In the genomic region with DNA sequence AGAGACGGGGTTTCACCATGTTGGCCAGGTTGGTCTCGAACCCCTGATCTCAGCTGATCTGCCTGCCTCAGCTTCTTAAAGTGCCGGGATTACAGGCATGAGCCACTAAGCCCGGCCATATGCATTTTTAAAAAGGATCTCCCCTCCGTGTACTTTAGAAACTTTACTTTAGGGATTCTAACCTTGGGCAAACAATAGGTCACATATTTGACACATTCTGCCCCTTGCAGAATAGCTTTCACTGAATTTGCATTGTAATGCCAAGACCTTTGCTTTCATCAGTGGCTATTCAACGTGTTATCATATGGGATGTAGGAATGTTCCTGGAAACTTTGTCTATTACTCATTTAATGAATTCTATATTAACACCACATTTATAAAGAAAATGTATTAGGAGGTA, we compare ENCODE assay signal across 32 cellular contexts.
"Had no signal": no experiment of that assay in that cellular context is flagged by ENCODE, and none has a peak within 500 bp of the region (broad histone marks: within the 10 kb centered on the region; RNA-seq: fewer than 3 reads in every experiment).

No MANE protein-coding gene starts in this region.

- H3K27me3 ChIP-seq: ascending aorta, cardiac muscle cell had no signal

- H3K36me3 ChIP-seq: ascending aorta, cardiac muscle cell, WERI-Rb-1 had no signal

- ATAC-seq: activated CD4-positive, alpha-beta T cell treated with anti-CD3 and anti-CD28 coated beads for 36 hours; activated CD4-positive, CD25-positive, alpha-beta regulatory T cell treated with anti-CD3 and anti-CD28 coated beads, Interleukin-2, amount 50 U/mL, for 24 hours; activated CD8-positive, alpha-beta memory T cell treated with anti-CD3 and anti-CD28 coated beads, Interleukin-2, amount 10 ng/mL, durations not matched to agents 7 days and 5 days; activated CD8-positive, alpha-beta T cell treated with anti-CD3 and anti-CD28 coated beads, Interleukin-2, amount 10 ng/mL, durations not matched to agents 7 days and 5 days; activated naive CD8-positive, alpha-beta T cell treated with anti-CD3 and anti-CD28 coated beads, Interleukin-2, amount 50 U/mL, for 24 hours; WTC11 had no signal

- H3K27ac ChIP-seq: ascending aorta, cardiac muscle cell, WERI-Rb-1 had no signal

- DNase-seq: activated CD4-positive, alpha-beta memory T cell treated with anti-CD3 and anti-CD28 coated beads, Interleukin-2, amount 10 ng/mL, durations not matched to agents 7 days and 5 days; activated CD4-positive, alpha-beta T cell treated with anti-CD3 and anti-CD28 coated beads for 1 hour; activated CD4-positive, alpha-beta T cell treated with anti-CD3 and anti-CD28 coated beads for 36 hours; activated CD4-positive, alpha-beta T cell treated with anti-CD3 and anti-CD28 coated beads for 48 hours; activated CD4-positive, alpha-beta T cell treated with anti-CD3 and anti-CD28 coated beads, Interleukin-2, amount 10 ng/mL, durations not matched to agents 7 days and 5 days; activated CD4-positive, alpha-beta T cell treated with anti-CD3 and anti-CD28 coated beads, Interleukin-2, amount 50 U/mL, for 48 hours; activated CD4-positive, CD25-positive, alpha-beta regulatory T cell; activated CD8-positive, alpha-beta memory T cell treated with anti-CD3 and anti-CD28 coated beads for 24 hours; activated CD8-positive, alpha-beta memory T cell treated with anti-CD3 and anti-CD28 coated beads, Interleukin-2, amount 10 ng/mL, durations not matched to agents 7 days and 5 days; activated CD8-positive, alpha-beta memory T cell treated with anti-CD3 and anti-CD28 coated beads, Interleukin-2, amount 50 U/mL, for 48 hours; activated CD8-positive, alpha-beta T cell treated with anti-CD3 and anti-CD28 coated beads, Interleukin-2, amount 10 ng/mL, durations not matched to agents 7 days and 5 days; activated effector memory CD4-positive, alpha-beta T cell treated with Interleukin-2 at 50 U/mL for 16 hours; activated gamma-delta T cell; activated naive CD4-positive, alpha-beta T cell treated with anti-CD3 and anti-CD28 coated beads, Interleukin-2, amount 10 ng/mL, durations not matched to agents 7 days and 5 days; activated naive CD4-positive, alpha-beta T cell treated with Interleukin-2 at 50 U/mL for 16 hours; activated naive CD8-positive, alpha-beta T cell treated with anti-CD3 and anti-CD28 coated beads, Interleukin-2, amount 10 ng/mL, durations not matched to agents 7 days and 5 days; activated naive CD8-positive, alpha-beta T cell treated with anti-CD3 and anti-CD28 coated beads, Interleukin-2, amount 50 U/mL, for 24 hours; activated T-cell treated with anti-CD3 and anti-CD28 coated beads, Interleukin-2, amount 50 U/mL, for 24 hours; activated T-cell treated with anti-CD3 and anti-CD28 coated beads, Interleukin-2, amount 50 U/mL, for 48 hours; amygdala; anterior cingulate cortex; caudate nucleus; cerebellar nuclear complex; T-helper 2 cell; T-helper 9 cell; WERI-Rb-1 had no signal

- H3K4me3 ChIP-seq: ascending aorta, cardiac muscle cell had no signal

- H3K4me1 ChIP-seq: ascending aorta had no signal

- H3K9me3 ChIP-seq: ascending aorta had no signal

- FAIRE-seq: bronchial epithelial cell, TTC549 had no signal
